20 cellular contexts compared by ENCODE assay signal in the genomic region with DNA sequence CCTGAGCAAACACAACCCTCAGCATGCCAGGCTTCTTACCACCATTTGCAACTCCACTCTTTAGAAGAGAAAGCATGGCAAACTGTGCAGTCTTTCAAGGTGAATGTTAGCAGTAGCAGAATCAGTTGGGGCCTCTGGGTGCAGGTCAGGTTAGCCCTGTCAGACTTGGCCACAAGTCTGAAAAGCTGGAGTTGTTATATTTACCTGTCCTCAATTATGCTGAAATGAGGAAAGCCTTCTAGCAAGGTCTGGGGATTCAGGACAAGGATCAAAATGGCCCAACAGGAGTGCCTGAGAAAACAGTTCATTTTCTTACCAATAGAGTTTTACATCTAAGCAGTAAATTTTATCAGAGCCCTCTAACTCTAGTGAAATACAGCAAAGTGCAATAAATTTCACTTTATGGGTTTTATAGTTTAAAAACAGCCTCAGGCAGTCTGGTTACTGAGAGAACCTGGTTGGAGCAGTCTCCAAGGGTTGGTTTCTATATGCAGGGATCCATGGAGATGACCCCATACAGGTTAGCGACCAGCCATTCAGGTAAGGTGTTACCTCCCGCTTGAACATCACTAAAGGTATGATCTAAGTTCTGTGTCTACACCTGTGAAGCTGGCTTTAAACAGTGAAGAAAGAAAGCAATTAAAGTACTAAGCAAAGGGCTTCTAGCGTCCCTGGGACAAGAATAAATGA.
"Had no signal": no experiment of that assay in that cellular context is flagged by ENCODE, and none has a peak within 500 bp of the region (broad histone marks: within the 10 kb centered on the region; RNA-seq: fewer than 3 reads in every experiment).

No MANE protein-coding gene starts in this region.

- H3K4me1 ChIP-seq: SJSA1 had no signal

- H3K27ac ChIP-seq: HL-60, SJSA1, SK-N-MC had no signal

- H3K4me3 ChIP-seq: MG63, SJSA1, SK-N-MC had no signal

- H3K36me3 ChIP-seq: MG63, SJSA1 had no signal

- H3K9me3 ChIP-seq: MG63, SJSA1 had no signal

- DNase-seq: KBM-7, MG63, NCI-H1092, NCI-H1105 treated with DMSO at 0.1 percent for 48 hours, NCI-H1417 treated with DMSO at 0.1 percent for 48 hours, NCI-H146, NCI-H1694 treated with DMSO at 0.1 percent for 48 hours, NCI-H1930, NCI-H2081, NCI-H2107, NCI-H2227 treated with DMSO at 0.1 percent for 48 hours, NCI-H524, NCI-H526 treated with DMSO at 0.1 percent for 48 hours, NCI-H774, Right ventricle myocardium superior, RPMI8226, SIG-M5 had no signal

- H3K27me3 ChIP-seq: MG63, SJSA1 had no signal
